In the genomic region with DNA sequence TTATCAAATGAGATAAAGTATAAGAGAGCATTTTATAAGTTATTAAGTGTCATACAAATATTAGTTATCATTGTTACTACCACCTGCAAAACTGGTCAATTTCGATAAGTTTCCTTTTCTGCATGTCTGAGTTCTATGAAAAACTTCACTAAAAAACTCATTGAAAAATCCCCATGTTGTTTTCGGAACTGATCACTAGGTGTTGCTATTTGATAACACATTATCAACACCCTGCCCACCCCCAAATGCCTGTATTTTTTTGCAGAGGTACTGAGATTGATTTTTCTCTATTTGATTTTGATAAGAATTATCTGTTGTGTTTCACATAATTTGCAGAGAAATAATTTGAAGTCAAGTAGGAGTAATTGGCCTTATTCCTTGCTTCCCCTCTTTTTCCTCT, we compare ENCODE assay signal across 8 cellular contexts. TPM values are rescaled to one million over a fixed set of nuclear protein-coding genes. Genes with fewer than 3 reads are reported as not detected.
DNase-seq lines count a peak whose midpoint lies in the region; ATAC-seq, FAIRE-seq and TF ChIP-seq lines count a peak whose summit lies in the region.

No MANE protein-coding gene starts in this region.

- H2AFZ ChIP-seq in SK-N-SH (ENCODE audit: low read depth) = no peak overlapping the region
- H2AFZ ChIP-seq in hepatocyte = no peak overlapping the region

- intact Hi-C loops in heart left ventricle (cut with DNase I) = loop anchor here in 9 of 10 donors (1.0 to 10.0 kb wide), 10 partner anchors 288 to 892 kb away; no protein-coding TSS in a partner anchor
- intact Hi-C loops in left cardiac atrium (cut with DNase I) = loop anchor here in 1 of 2 donors (1.0 to 5.0 kb wide), 2 partner anchors 289 to 330 kb away; no protein-coding TSS in a partner anchor

- no peak overlapping the region for H3K9ac ChIP-seq in SK-N-SH

- H3K4me1 ChIP-seq in heart left ventricle = peaks cover 0 to 4% (median 0%) of the 10 kb centered on the region in 12 donors
- H3K4me1 ChIP-seq in SK-N-SH (ENCODE audit: control insufficient read depth in 1 of 2, insufficient read depth in 2 of 2, low read depth in 1 of 2, low read length in 1 of 2) = no peaks in the 10 kb centered on the region; a peak in 1 of 4 replicates
- H3K4me1 ChIP-seq in hepatocyte (ENCODE audit: insufficient read depth) = no peaks in the 10 kb centered on the region

- DNase-seq in heart left ventricle (no peak), left cardiac atrium (no peak), SK-N-SH (peak; percentile 68), hepatocyte (ENCODE audit: low spot score) (peak; percentile 42), urothelium cell line (ENCODE audit: low spot score) (peak; percentile 26), HPDE6-E6E7 (ENCODE audit: extremely low spot score) (no peak)
- no peak for DNase-seq in effector CD8-positive, alpha-beta T cell (lab: John Stamatoyannopoulos, UW)

- no peak for TF ChIP-seq POLR2A in heart left ventricle (IDR thresholded peaks at IDR 0.05)

- no peak overlapping the region for H3K27ac ChIP-seq in heart left ventricle
- H3K27ac ChIP-seq in SK-N-SH (ENCODE audit: low read depth in 2 of 2, low read length in 1 of 2) = no peak overlapping the region
- no peak overlapping the region for H3K27ac ChIP-seq in hepatocyte

- TF ChIP-seq RAD21 in SK-N-SH (IDR thresholded peaks at IDR 0.05; ENCODE audit: low read length) = peak; percentile 93

- H3K36me3 ChIP-seq in heart left ventricle (no peaks in the 10 kb centered on the region), SK-N-SH (replicated peaks in 1 of 2; ENCODE audit: control insufficient read depth in 1 of 2, insufficient read depth in 2 of 2, low read length in 1 of 2) (no peaks in the 10 kb centered on the region), hepatocyte (replicated peaks; ENCODE audit: insufficient read depth, low read depth) (no peaks in the 10 kb centered on the region)

- H3K27me3 ChIP-seq in heart left ventricle = no peaks in the 10 kb centered on the region
- no peaks in the 10 kb centered on the region for H3K27me3 ChIP-seq in SK-N-SH (ENCODE audit: insufficient read depth)
- no peaks in the 10 kb centered on the region for H3K27me3 ChIP-seq in hepatocyte

- CTCF ChIA-PET in SK-N-SH (lab: Yijun Ruan, JAX) = interaction anchor here (0.7 to 6.1 kb wide), 17 partner anchors 10 to 957 kb away, joined by 3 to 69 read pairs (median 4); a partner anchor contains a TSS

- no peak for ATAC-seq in heart left ventricle
- no peak for ATAC-seq in left cardiac atrium
- no peak for ATAC-seq in GM19455 (IDR thresholded peaks at IDR 0.05; ENCODE audit: unreplicated experiment)

- H3K4me3 ChIP-seq in heart left ventricle = no peak overlapping the region
- H3K4me3 ChIP-seq in SK-N-SH (ENCODE audit: low read depth in 2 of 2, low read length in 1 of 2) = no peak overlapping the region
- no peak overlapping the region for H3K4me3 ChIP-seq in hepatocyte

- H3K9me3 ChIP-seq in heart left ventricle = peaks cover 0 to 6% (median 0%) of the 10 kb centered on the region in 12 donors
- no peaks in the 10 kb centered on the region for H3K9me3 ChIP-seq in SK-N-SH
- H3K9me3 ChIP-seq in hepatocyte (ENCODE audit: low read depth) = no peaks in the 10 kb centered on the region

- no peaks in the 10 kb centered on the region for H3K79me2 ChIP-seq in SK-N-SH (ENCODE audit: insufficient read depth)
- no peaks in the 10 kb centered on the region for H3K79me2 ChIP-seq in hepatocyte

- H3F3A ChIP-seq in SK-N-SH (replicated peaks; ENCODE audit: insufficient read depth) = no peaks in the 10 kb centered on the region

- TF ChIP-seq CTCF in heart left ventricle (IDR thresholded peaks at IDR 0.05) = peak; percentile 9 to 74 (median 61)
- peak; percentile 78 for TF ChIP-seq CTCF in SK-N-SH (IDR thresholded peaks at IDR 0.05)
- peak; percentile 72 for TF ChIP-seq CTCF in hepatocyte (IDR thresholded peaks at IDR 0.05; ENCODE audit: poor library complexity)

- H3K9me2 ChIP-seq in SK-N-SH (no peaks in the 10 kb centered on the region), hepatocyte (replicated peaks; ENCODE audit: insufficient read depth) (no peaks in the 10 kb centered on the region)

- 20 to 23% (median 21%) methylated on average over 2 of the region's 2 CpGs for WGBS in heart left ventricle, 4 donors
- 0% methylated on average over 2 of the region's 2 CpGs for WGBS in SK-N-SH (ENCODE audit: low lambda C conversion rate)
- 13% methylated on average over 2 of the region's 2 CpGs for WGBS in hepatocyte (ENCODE audit: low lambda C conversion rate, missing lambda C conversion rate)

- POLR2A ChIA-PET in SK-N-SH (lab: Yijun Ruan, JAX) = interaction anchor here (0.6 kb wide), 1 partner anchor 335 kb away, joined by 3 read pairs; no protein-coding TSS in a partner anchor

- no peak for FAIRE-seq in urothelium cell line (lab: Jason Lieb, UNC)

- no peak overlapping the region for H3K4me2 ChIP-seq in SK-N-SH
- H3K4me2 ChIP-seq in hepatocyte = no peak overlapping the region

- H4K20me1 ChIP-seq in SK-N-SH (ENCODE audit: insufficient read depth) (no peaks in the 10 kb centered on the region), hepatocyte (ENCODE audit: insufficient read depth, poor library complexity, severe bottlenecking) (no peaks in the 10 kb centered on the region)

- no peak for TF ChIP-seq EP300 in SK-N-SH (IDR thresholded peaks at IDR 0.05; ENCODE audit: borderline replicate concordance in 1 of 2, low read depth in 1 of 2, low read length in 1 of 2)

TF ChIP-seq in SK-N-SH, 30 proteins besides CTCF, POLR2A, EP300 and RAD21:
- TF ChIP-seq YY1 (IDR thresholded peaks at IDR 0.05; ENCODE audit: low read depth) = no peak
- no peak for TF ChIP-seq GATA2 (CRISPR knock-in tag; IDR thresholded peaks at IDR 0.05)
- peak; percentile 82 for TF ChIP-seq SMC3 (IDR thresholded peaks at IDR 0.05; ENCODE audit: low read depth, low read length)
- TF ChIP-seq CHD2 (IDR thresholded peaks at IDR 0.05; ENCODE audit: low read length, partially characterized antibody) = no peak
- TF ChIP-seq EZH2phosphoT487 (IDR thresholded peaks at IDR 0.05; ENCODE audit: borderline replicate concordance, low read depth) = no peak

RNA-seq across cellular contexts. Expression of a gene that starts 22.1 kb away (rescaled TPM):
- total RNA-seq in heart left ventricle = 10 to 100 TPM in 1 of 9 donors, 1 to 10 TPM in 8; 3.5 to 16.3 (median 5.9) TPM
- polyA plus RNA-seq in heart left ventricle = 1 to 10 TPM; 2.3 to 4.3 TPM
- total RNA-seq in left cardiac atrium = 1 to 10 TPM; 4.2 to 8.0 TPM
- polyA plus RNA-seq in SK-N-SH (2012; rRNA removed) = 4.4 and 5.9 TPM in 2 replicates
- 3.3 and 4.1 TPM in 2 replicates for polyA plus RNA-seq in SK-N-SH (2012; cell fraction: cytosol; rRNA removed)
- 6.4 and 11.0 TPM in 2 replicates for polyA plus RNA-seq in SK-N-SH (2012; cell fraction: nucleus; rRNA removed)
- total RNA-seq in hepatocyte = 10.6 and 14.6 TPM in 2 replicates
- polyA plus RNA-seq in hepatocyte = 10.1 and 11.6 TPM in 2 replicates

RNA-seq across cellular contexts. Expression of a gene that starts 55.7 kb away (rescaled TPM):
- total RNA-seq in heart left ventricle (under 1 TPM in 2 of 9 donors, not detected in 7; 0.16 to 0.48 TPM), left cardiac atrium (not detected), hepatocyte (0.40 and 1.7 TPM in 2 replicates)
- polyA plus RNA-seq in heart left ventricle (under 1 TPM in 1 of 2 donors, not detected in 1; 0.27 TPM), SK-N-SH (2012; rRNA removed) (not detected in 2 replicates), hepatocyte (0.19 and 1.2 TPM in 2 replicates)
- polyA plus RNA-seq in SK-N-SH (2012; cell fraction: cytosol; rRNA removed) = not detected in 2 replicates
- polyA plus RNA-seq in SK-N-SH (2012; cell fraction: nucleus; rRNA removed) = not detected in 2 replicates

Comparison
In these comparisons a context has a peak if more than half of its experiments do, and no peak if none do; other contexts are left out.
1. DNase-seq: peak in SK-N-SH (single experiment), hepatocyte (single experiment) and urothelium cell line (single experiment); none in heart left ventricle (0 of 5), left cardiac atrium (single experiment), effector CD8-positive, alpha-beta T cell (single experiment) and HPDE6-E6E7 (single experiment).
2. Peak in every context shown above with its lines, with median percentiles within 50 percentile points of each other: CTCF ChIP-seq.